7 cellular contexts compared by ENCODE assay signal in the genomic region with DNA sequence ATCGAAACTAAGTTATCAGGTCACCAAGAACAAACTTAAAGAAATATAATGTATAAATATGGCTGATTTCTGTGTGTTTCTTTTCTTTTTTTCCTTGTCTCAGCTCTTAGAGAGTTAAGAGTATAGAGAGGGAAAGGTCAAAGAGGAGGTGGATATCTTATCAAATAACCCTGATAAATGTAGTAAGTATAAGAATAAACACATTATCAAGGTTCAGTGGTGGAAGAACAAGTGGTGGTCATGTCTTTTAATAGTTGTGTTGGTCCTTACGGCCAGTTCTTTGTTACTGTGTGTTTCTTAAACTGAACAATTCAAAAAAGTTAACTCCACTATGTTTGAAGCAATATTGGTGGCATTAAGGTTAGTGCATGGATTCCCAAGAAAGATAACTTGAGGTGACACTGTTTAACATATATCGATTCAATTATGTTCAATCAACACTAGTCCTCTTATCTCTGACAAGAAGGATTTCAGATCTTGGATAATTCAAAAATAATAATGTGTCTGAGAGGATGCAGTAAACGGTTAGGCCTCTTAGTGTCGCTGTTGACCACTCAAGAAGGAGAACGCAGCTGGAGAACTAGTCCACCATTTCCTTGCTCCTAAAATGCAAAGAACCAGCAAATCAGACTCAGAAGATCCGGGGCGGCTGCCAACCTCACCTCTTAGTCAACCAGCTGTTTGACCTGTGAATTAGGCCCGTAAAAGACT. TPM values are rescaled to one million over a fixed set of nuclear protein-coding genes. Genes with fewer than 3 reads are reported as not detected.
DNase-seq lines count a peak whose midpoint lies in the region; TF ChIP-seq lines count a peak whose summit lies in the region.

A gene (plus strand): TSS at position 588 of the 711 bp plus-strand sequence. CDS start 205 bp downstream, outside the sequence.

- TF ChIP-seq CTCF in GM12865 (IDR thresholded peaks at IDR 0.05; ENCODE audit: insufficient read depth, low read depth, low read length, missing control alignments), result no peak
- no peak for TF ChIP-seq CTCF in progenitor cell of endocrine pancreas (IDR thresholded peaks at IDR 0.05; ENCODE audit: unreplicated experiment)
- TF ChIP-seq CTCF in uterus (IDR thresholded peaks at IDR 0.05), result no peak

- intact Hi-C loops in uterus (cut with DNase I; ENCODE audit: low total_unique reads), result no loop called here

- H3K4me3 ChIP-seq in GM12865 (ENCODE audit: low read depth, low read length), result no peak within 1 kb of the TSS
- peak within 1 kb of the TSS in 1 of 2 donors; percentile 5 for H3K4me3 ChIP-seq in uterus

- H3K36me3 ChIP-seq in uterus, result no peaks in the 10 kb centered on the region

- H3K9me3 Mint-ChIP-seq in progenitor cell of endocrine pancreas (ENCODE audit: low read depth), result peaks cover 37% of the 10 kb centered on the region

- H3K36me3 Mint-ChIP-seq in progenitor cell of endocrine pancreas (ENCODE audit: insufficient read depth), result peaks cover 11% of the 10 kb centered on the region

- no peak within 1 kb of the TSS for H3K27ac Mint-ChIP-seq in progenitor cell of endocrine pancreas

- H3K4me1 Mint-ChIP-seq in progenitor cell of endocrine pancreas (ENCODE audit: low read depth), result no peaks in the 10 kb centered on the region

- no peak within 1 kb of the TSS for H3K27ac ChIP-seq in uterus

- H3K27me3 Mint-ChIP-seq in progenitor cell of endocrine pancreas, result no peaks in the 10 kb centered on the region

- H3K4me3 Mint-ChIP-seq in progenitor cell of endocrine pancreas (ENCODE audit: low read depth), result peak within 1 kb of the TSS; percentile 49

- TF ChIP-seq POLR2A in uterus (IDR thresholded peaks at IDR 0.05), result no peak

- no peaks in the 10 kb centered on the region for H3K4me1 ChIP-seq in uterus

- H3K9me3 ChIP-seq in uterus, result peaks cover 3 to 58% of the 10 kb centered on the region in 2 donors

- DNase-seq in GM12865 (ENCODE audit: low read depth) (peak; percentile 21), OCI-M1 (lab: John Stamatoyannopoulos, UW) (peak; percentile 43), fibroblast of gingiva (ENCODE audit: low read depth) (peak; percentile 36), progenitor cell of endocrine pancreas (ENCODE audit: low spot score, unreplicated experiment) (no peak), uterus (no peak), AML-193 (lab: John Stamatoyannopoulos, UW) (no peak), NCI-H1092 (lab: John Stamatoyannopoulos, UW) (no peak)

- no peaks in the 10 kb centered on the region for H3K27me3 ChIP-seq in uterus

RNA-seq across cellular contexts. Expression of the gene that starts here (rescaled TPM):
- 0.80 and 0.81 TPM in 2 replicates for total RNA-seq in progenitor cell of endocrine pancreas
- total RNA-seq in uterus, result 1 to 10 TPM in 3 of 4 donors, under 1 TPM in 1; 0.51 to 8.2 (median 5.6) TPM

Comparison
In these comparisons a context has a peak if more than half of its experiments do, and no peak if none do; other contexts are left out.
1. DNase-seq: peak in GM12865 (single experiment), OCI-M1 (single experiment) and fibroblast of gingiva (single experiment); none in progenitor cell of endocrine pancreas (single experiment), uterus (0 of 2), AML-193 (0 of 2) and NCI-H1092 (single experiment).